ENCODE assay signal across 8 cellular contexts in genomic region chrX:55716937-55717336, GRCh38. TPM values are rescaled to one million over a fixed set of nuclear protein-coding genes. Genes with fewer than 3 reads are reported as not detected.
DNase-seq lines count a peak whose midpoint lies in the region; ATAC-seq and TF ChIP-seq lines count a peak whose summit lies in the region.

No MANE protein-coding gene starts in this region.

- peak overlapping the region; percentile 29; the same call in 1 of the 2 replicates for H3K4me2 ChIP-seq in MM.1S (ENCODE audit: low read depth, low read length)

- no peaks in the 10 kb centered on the region; the same call in 1 of the 2 replicates for H3F3A ChIP-seq in MM.1S (ENCODE audit: insufficient read depth, low read length)

- H3K36me3 Mint-ChIP-seq in neural crest cell (ENCODE audit: low read depth): peaks cover 5% of the 10 kb centered on the region

- peaks cover 12% of the 10 kb centered on the region for H3K9me3 Mint-ChIP-seq in neural crest cell

- H3K36me3 ChIP-seq in MM.1S (replicated peaks; ENCODE audit: insufficient read depth, low read length): no peaks in the 10 kb centered on the region

- H3K9me3 ChIP-seq in MM.1S (replicated peaks; ENCODE audit: insufficient read depth, low read length): no peaks in the 10 kb centered on the region

- DNase-seq in MM.1S: no peak
- peak; percentile 8 for DNase-seq in dedifferentiated amniotic fluid mesenchymal stem cell (ENCODE audit: extremely low spot score)
- DNase-seq in neural crest cell (ENCODE audit: low read depth, low spot score): no peak
- DNase-seq in DMS153 (lab: John Stamatoyannopoulos, UW): no peak
- no peak for DNase-seq in pons (ENCODE audit: low spot score)
- no peak for DNase-seq in C1 segment of cervical spinal cord (lab: John Stamatoyannopoulos, UW)

- no peaks in the 10 kb centered on the region for H3K9me2 ChIP-seq in MM.1S (replicated peaks; ENCODE audit: insufficient read depth, low read length)

- H3K9ac ChIP-seq in MM.1S (ENCODE audit: low read length): no peak overlapping the region

- no peaks in the 10 kb centered on the region for H3K4me1 ChIP-seq in MM.1S (ENCODE audit: low read length)

- no peaks in the 10 kb centered on the region for H4K20me1 ChIP-seq in MM.1S (ENCODE audit: insufficient read depth, low read length)

- no peak for ATAC-seq in HG02938 (IDR thresholded peaks at IDR 0.05; ENCODE audit: unreplicated experiment)

- no peaks in the 10 kb centered on the region for H3K27me3 ChIP-seq in MM.1S (replicated peaks; ENCODE audit: insufficient read depth, low read length)

- H3K27ac ChIP-seq in C4-2B (peak overlapping the region; percentile 79; the same call in 1 of the 2 replicates), MM.1S (ENCODE audit: low read length) (no peak overlapping the region; the same call in 1 of the 2 replicates)

- peaks cover 11% of the 10 kb centered on the region for H3K4me1 Mint-ChIP-seq in neural crest cell

- H3K4me3 Mint-ChIP-seq in neural crest cell: peak overlapping the region; percentile 85

- no peak overlapping the region; the same call in 1 of the 2 replicates for H2AFZ ChIP-seq in MM.1S (ENCODE audit: low read length)

- peak overlapping the region; percentile 10; the same call in 1 of the 2 replicates for H3K4me3 ChIP-seq in MM.1S (ENCODE audit: low read length)

- no peak for TF ChIP-seq CTCF in C4-2B (conservative IDR thresholded peaks at IDR 0.05)
- TF ChIP-seq CTCF in MM.1S (IDR thresholded peaks at IDR 0.05; ENCODE audit: low read length): no peak
- no peak for TF ChIP-seq CTCF in neural crest cell (conservative IDR thresholded peaks at IDR 0.05)

- peaks cover 5% of the 10 kb centered on the region for H3K27me3 Mint-ChIP-seq in neural crest cell (ENCODE audit: low read depth)

- H3K27ac Mint-ChIP-seq in neural crest cell (ENCODE audit: unreplicated experiment): no peak overlapping the region

- 0 out of 2 replicates have a peak, but pooled peaks cover 6% of the 10 kb centered on the region for H3K79me2 ChIP-seq in MM.1S (ENCODE audit: low read length)

RNA-seq across cellular contexts. Expression of gene RRAGB, which starts 0.6 kb away (rescaled TPM):
- total RNA-seq in neural crest cell: 13.9 and 14.6 TPM in 2 replicates
